ENCODE assay signal across 8 cellular contexts in genomic region chr12:26527702-26528101, GRCh38.
"Had no signal": no experiment of that assay in that cellular context is flagged by ENCODE, and none has a peak within 500 bp of the region (broad histone marks: within the 10 kb centered on the region; RNA-seq: fewer than 3 reads in every experiment).

No MANE protein-coding gene starts in this region.

- H3K4me1 ChIP-seq: HAP-1 had no signal

- H3K36me3 ChIP-seq: HAP-1 had no signal

- H3K9me3 ChIP-seq: HAP-1 had no signal

- H3K4me3 ChIP-seq: GM23248, HAP-1, K562 had no signal

- ATAC-seq: HCT116, K562 had no signal

- DNase-seq: GM23248, GOT3, H7, HFFc6, IMR-90 had no signal

- H3K27ac ChIP-seq: GM23248 had no signal
